Comparison of ENCODE assay signal across 24 cellular contexts in genomic region chr2:44494006-44494405, GRCh38.
"Had no signal": no experiment of that assay in that cellular context is flagged by ENCODE, and none has a peak within 500 bp of the region (broad histone marks: within the 10 kb centered on the region; RNA-seq: fewer than 3 reads in every experiment).

No MANE protein-coding gene starts in this region.

- H3K9me3 ChIP-seq: colonic mucosa, esophagus muscularis mucosa, esophagus squamous epithelium, gastrocnemius medialis, gastroesophageal sphincter, heart left ventricle, heart right ventricle had no signal

- H3K27me3 Mint-ChIP-seq: effector memory CD8-positive, alpha-beta T cell had no signal

- H3K4me3 ChIP-seq: colonic mucosa, coronary artery, dorsolateral prefrontal cortex, esophagus muscularis mucosa, esophagus squamous epithelium, gastrocnemius medialis, gastroesophageal sphincter, heart left ventricle, heart right ventricle had no signal

- H3K27ac Mint-ChIP-seq: dendritic cell treated with granulocyte-macrophage colony-stimulating factor and Interleukin-4, amounts not matched to agents 40 ng/mL and 50 ng/mL, for 4 days; effector memory CD8-positive, alpha-beta T cell; endodermal cell had no signal

- H3K4me1 ChIP-seq: colonic mucosa, esophagus muscularis mucosa, esophagus squamous epithelium, foreskin keratinocyte, gastrocnemius medialis, gastroesophageal sphincter, heart left ventricle, heart right ventricle had no signal

- H3K27ac ChIP-seq: colonic mucosa, coronary artery, dorsolateral prefrontal cortex, epithelial cell of prostate, esophagus muscularis mucosa, esophagus squamous epithelium, foreskin keratinocyte, gastrocnemius medialis, gastroesophageal sphincter, heart left ventricle, heart right ventricle had no signal

- H3K27me3 ChIP-seq: colonic mucosa, dorsolateral prefrontal cortex, esophagus muscularis mucosa, esophagus squamous epithelium, foreskin keratinocyte, gastrocnemius medialis, gastroesophageal sphincter, heart left ventricle, heart right ventricle had no signal

- H3K4me3 Mint-ChIP-seq: dendritic cell treated with granulocyte-macrophage colony-stimulating factor and Interleukin-4, amounts not matched to agents 40 ng/mL and 50 ng/mL, for 4 days; effector memory CD8-positive, alpha-beta T cell; endodermal cell had no signal

- DNase-seq: colonic mucosa; cortex of kidney; dermis blood vessel endothelial cell; dorsolateral prefrontal cortex; effector CD4-positive, alpha-beta T cell; effector CD8-positive, alpha-beta T cell; effector memory CD4-positive, alpha-beta T cell; effector memory CD8-positive, alpha-beta T cell; endodermal cell; erythroblast; esophagus squamous epithelium; foreskin fibroblast; foreskin keratinocyte; foreskin melanocyte; gastrocnemius medialis; glutamatergic neuron; head of caudate nucleus; heart left ventricle; heart right ventricle had no signal

- H3K36me3 ChIP-seq: colonic mucosa, esophagus muscularis mucosa, esophagus squamous epithelium, gastrocnemius medialis, gastroesophageal sphincter, heart left ventricle, heart right ventricle had no signal

- H3K9me3 Mint-ChIP-seq: dendritic cell treated with granulocyte-macrophage colony-stimulating factor and Interleukin-4, amounts not matched to agents 40 ng/mL and 50 ng/mL, for 4 days; effector memory CD8-positive, alpha-beta T cell; endodermal cell had no signal
